Comparison of ENCODE assay signal across 13 cellular contexts in the genomic region with DNA sequence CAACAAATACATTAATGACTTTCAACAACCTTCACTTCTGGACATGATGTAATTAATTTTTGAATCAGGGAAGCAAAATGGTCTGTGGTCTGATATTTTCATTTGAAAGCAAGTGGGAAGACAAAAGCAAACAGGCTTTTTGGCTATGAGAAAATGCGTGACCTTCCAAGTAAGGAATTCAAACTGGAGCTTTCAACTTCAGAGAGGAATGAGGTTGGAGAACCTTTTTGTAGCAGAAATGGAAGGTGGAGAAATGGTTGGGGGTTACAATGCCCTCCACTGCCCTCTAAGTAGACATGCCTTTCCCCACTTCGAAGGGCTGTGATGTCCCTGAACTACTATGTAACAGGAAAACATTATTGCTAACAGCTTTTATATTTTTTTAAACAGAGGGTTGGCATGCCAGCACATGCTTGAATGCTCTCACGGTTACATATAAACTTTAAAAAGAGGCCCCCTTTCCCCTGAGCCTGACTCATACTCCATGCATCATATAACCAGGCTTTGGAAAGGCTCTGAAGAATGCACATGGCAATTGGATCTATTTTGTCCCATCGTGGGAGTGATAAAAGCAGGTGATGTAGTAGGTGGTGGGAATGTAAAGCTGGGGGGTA.
DNase-seq lines count a peak whose midpoint lies in the region; ATAC-seq, FAIRE-seq and TF ChIP-seq lines count a peak whose summit lies in the region.
"Had no signal": no experiment of that assay in that cellular context is flagged by ENCODE, and none has a peak within 500 bp of the region (broad histone marks: within the 10 kb centered on the region; RNA-seq: fewer than 3 reads in every experiment).

No MANE protein-coding gene starts in this region.

- no peak overlapping the region for H3K4me3 ChIP-seq in Caco-2 (ENCODE audit: low read depth, low read length)
- H3K4me3 ChIP-seq in PC-3 (ENCODE audit: low read length): no peak overlapping the region
- no peak overlapping the region for H3K4me3 ChIP-seq in esophagus muscularis mucosa
- H3K4me3 ChIP-seq in pancreas: no peak overlapping the region

- no peak for TF ChIP-seq POLR2A in esophagus muscularis mucosa (IDR thresholded peaks at IDR 0.05; ENCODE audit: low read depth)

- H3K9me3 Mint-ChIP-seq in Caco-2 (ENCODE audit: unreplicated experiment): peaks cover 10% of the 10 kb centered on the region

- intact Hi-C loops in Caco-2 (cut with micrococcal nuclease; ENCODE audit: unreplicated experiment): no loop called here
- intact Hi-C loops in PC-3 (cut with micrococcal nuclease): no loop called here
- intact Hi-C loops in esophagus muscularis mucosa (cut with DNase I): no loop called here
- intact Hi-C loops in pancreas (cut with DNase I): no loop called here

- DNase-seq in Caco-2: peak in 1 of 2 experiments; percentile 3
- DNase-seq in PC-3: peak; percentile 45
- DNase-seq in esophagus muscularis mucosa (ENCODE audit: extremely low spot score): no peak
- no peak for DNase-seq in pancreas
- no peak for DNase-seq in cerebellum (ENCODE audit: low spot score)
- DNase-seq in activated naive CD4-positive, alpha-beta T cell treated with Interleukin-2 at 50 U/mL for 16 hours: no peak
- no peak for DNase-seq in inferior parietal cortex (ENCODE audit: extremely low spot score)
- DNase-seq: activated gamma-delta T cell treated with Interleukin-2 at 50 U/mL for 16 hours, DMS 273 treated with DMSO at 0.1 percent for 48 hours, NCI-H2227 treated with DMSO at 0.1 percent for 48 hours, T-helper 9 cell had no signal

- no peak overlapping the region for H3K9ac ChIP-seq in PC-3 (ENCODE audit: low read length)

- H3K9me3 ChIP-seq in Caco-2 (no peaks in the 10 kb centered on the region), PC-3 (ENCODE audit: low read length) (no peaks in the 10 kb centered on the region), esophagus muscularis mucosa (no peaks in the 10 kb centered on the region), pancreas (no peaks in the 10 kb centered on the region)
- H3K9me3 ChIP-seq: neutrophil had no signal

- peaks cover 42% of the 10 kb centered on the region for H3K4me1 ChIP-seq in Caco-2
- H3K4me1 ChIP-seq in PC-3 (ENCODE audit: insufficient read depth, low read length): peaks cover 10% of the 10 kb centered on the region
- H3K4me1 ChIP-seq in esophagus muscularis mucosa: peaks cover 0 to 16% (median 11%) of the 10 kb centered on the region in 4 donors
- H3K4me1 ChIP-seq in pancreas: peaks cover 10 to 11% (median 10%) of the 10 kb centered on the region in 3 donors

- ATAC-seq in PC-3 (no peak), pancreas (peak in 3 of 4 donors; percentile 35 to 50 (median 46)), GM21723 (IDR thresholded peaks at IDR 0.05; ENCODE audit: unreplicated experiment) (no peak)

- H3K4me3 Mint-ChIP-seq in Caco-2 (ENCODE audit: unreplicated experiment): no peak overlapping the region

- 44% methylated on average over 4 of the region's 4 CpGs for WGBS in esophagus muscularis mucosa
- 38 to 49% methylated on average over 4 of the region's 4 CpGs for WGBS in pancreas, 2 donors

- POLR2A ChIA-PET in Caco-2 (lab: Charles Lee): no interaction called here
- POLR2A ChIA-PET in PC-3 (lab: Charles Lee; ENCODE audit: unreplicated experiment): no interaction called here

- H3F3A ChIP-seq in PC-3 (ENCODE audit: low read length, unreplicated experiment): no peaks in the 10 kb centered on the region

- H3K27me3 Mint-ChIP-seq in Caco-2 (ENCODE audit: insufficient read depth, unreplicated experiment): no peaks in the 10 kb centered on the region

- no peak overlapping the region for H2AFZ ChIP-seq in PC-3 (ENCODE audit: low read length)

- TF ChIP-seq CTCF in Caco-2 (IDR thresholded peaks at IDR 0.05; ENCODE audit: insufficient read depth in 1 of 2, low read depth in 1 of 2, low read length in 1 of 2, severe bottlenecking in 1 of 2, unreplicated experiment in 1 of 2): no peak
- no peak for TF ChIP-seq CTCF in PC-3 (conservative IDR thresholded peaks at IDR 0.05; ENCODE audit: low read depth, low read length)
- no peak for TF ChIP-seq CTCF in esophagus muscularis mucosa (IDR thresholded peaks at IDR 0.05)
- TF ChIP-seq CTCF in pancreas (IDR thresholded peaks at IDR 0.05): no peak

- no peaks in the 10 kb centered on the region for H4K20me1 ChIP-seq in PC-3 (ENCODE audit: low read length)

- H3K36me3 ChIP-seq in Caco-2 (ENCODE audit: control insufficient read depth, insufficient read depth, low read length) (no peaks in the 10 kb centered on the region), PC-3 (ENCODE audit: low read depth, low read length) (no peaks in the 10 kb centered on the region), esophagus muscularis mucosa (no peaks in the 10 kb centered on the region), pancreas (no peaks in the 10 kb centered on the region)
- H3K36me3 ChIP-seq: neutrophil had no signal

- no peak for FAIRE-seq in pancreas (lab: Jason Lieb, UNC)

- peaks cover 40% of the 10 kb centered on the region for H3K4me1 Mint-ChIP-seq in Caco-2 (ENCODE audit: low read depth, unreplicated experiment)

- CTCF ChIA-PET in Caco-2 (lab: Charles Lee): interaction anchor here (0.7 kb wide), 1 partner anchor 19 kb away, joined by 3 read pairs; no protein-coding TSS in a partner anchor
- CTCF ChIA-PET in PC-3 (lab: Charles Lee): no interaction called here

- H3K9me2 ChIP-seq in PC-3 (replicated peaks; ENCODE audit: low read length): no peaks in the 10 kb centered on the region

- TF ChIP-seq EP300 in esophagus muscularis mucosa (IDR thresholded peaks at IDR 0.05): no peak

- peak overlapping the region; percentile 23 for H3K27ac Mint-ChIP-seq in Caco-2 (ENCODE audit: unreplicated experiment)

- no peak overlapping the region for H3K4me2 ChIP-seq in PC-3 (ENCODE audit: low read length)

- H3K27me3 ChIP-seq in Caco-2 (replicated peaks; ENCODE audit: control insufficient read depth, insufficient read depth, low read length) (no peaks in the 10 kb centered on the region), PC-3 (ENCODE audit: low read length) (no peaks in the 10 kb centered on the region), esophagus muscularis mucosa (no peaks in the 10 kb centered on the region), pancreas (no peaks in the 10 kb centered on the region)
- H3K27me3 ChIP-seq: neutrophil had no signal

- H3K36me3 Mint-ChIP-seq in Caco-2 (ENCODE audit: insufficient read depth, unreplicated experiment): no peaks in the 10 kb centered on the region

- no peak overlapping the region for H3K27ac ChIP-seq in PC-3 (ENCODE audit: low read length)
- H3K27ac ChIP-seq in esophagus muscularis mucosa (replicated peaks in 1 of 4): peak overlapping the region in 3 of 4 donors; percentile 16 to 47 (median 22)
- peak overlapping the region in 2 of 4 donors; percentile 13 to 18 for H3K27ac ChIP-seq in pancreas
- H3K27ac ChIP-seq: neutrophil had no signal

- BruUV-seq in Caco-2 (replicated peaks; lab: Mats Ljungman, UMichigan): no TSS peak
- BruUV-seq in PC-3 (replicated peaks; lab: Mats Ljungman, UMichigan): no TSS peak

- no peaks in the 10 kb centered on the region for H3K79me2 ChIP-seq in PC-3 (ENCODE audit: low read length)

Comparison
In these comparisons a context has a peak if more than half of its experiments do, and no peak if none do; other contexts are left out.
1. ATAC-seq: peak in pancreas (3 of 4); none in PC-3 (single experiment) and GM21723 (single experiment).